ENCODE assay signal across 10 cellular contexts in the genomic region with DNA sequence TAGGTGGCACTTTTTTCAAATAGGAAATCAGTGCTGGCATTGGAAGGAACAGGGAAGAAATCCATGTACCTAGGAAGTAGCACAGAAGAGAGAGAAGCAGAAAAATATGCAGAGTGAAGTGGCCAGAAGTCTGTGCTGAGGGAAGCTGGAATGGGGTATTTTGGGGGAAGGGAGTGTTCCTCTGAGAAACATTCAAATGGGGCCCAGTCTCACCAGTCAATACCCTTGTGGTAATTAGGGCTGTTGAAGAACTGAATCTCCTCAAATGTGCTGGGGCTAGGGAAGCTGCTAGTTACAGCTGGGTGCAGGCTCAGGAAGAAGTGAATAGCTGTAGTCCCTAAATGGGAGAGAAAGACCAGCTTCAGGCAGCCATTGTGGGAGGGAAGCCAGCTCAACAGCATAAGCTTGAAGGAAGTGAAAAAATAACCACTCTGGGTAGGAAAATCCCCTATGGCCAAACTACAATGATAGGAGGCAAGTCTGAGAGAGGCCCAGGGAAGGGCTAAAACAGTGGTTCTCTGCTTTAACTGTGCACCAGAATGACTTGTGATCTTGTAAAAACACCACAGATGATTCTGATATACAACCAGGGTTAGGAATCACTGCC. TPM values are rescaled to one million over a fixed set of nuclear protein-coding genes. Genes with fewer than 3 reads are reported as not detected.
A peak's percentile ranks its signal among the peaks of the same experiment; 100 is the strongest.
DNase-seq lines count a peak whose midpoint lies in the region; ATAC-seq and TF ChIP-seq lines count a peak whose summit lies in the region.
"Had no signal": no experiment of that assay in that cellular context is flagged by ENCODE, and none has a peak within 500 bp of the region (broad histone marks: within the 10 kb centered on the region; RNA-seq: fewer than 3 reads in every experiment).

No MANE protein-coding gene starts in this region.

- POLR2A ChIA-PET in activated CD4-positive, alpha-beta T cell treated with anti-CD3 and anti-CD28 coated beads, Interleukin-2, amount 10 ng/mL, durations not matched to agents 7 days and 5 days (lab: Charles Lee), result no interaction called here
- POLR2A ChIA-PET in HEK293 (lab: Yijun Ruan, JAX), result no interaction called here
- POLR2A ChIA-PET in activated CD8-positive, alpha-beta T cell treated with anti-CD3 and anti-CD28 coated beads for 36 hours (lab: Charles Lee), result interaction anchor here (0.7 to 9.1 kb wide), 3 partner anchors 8 to 674 kb away, joined by 3 to 110 read pairs (median 3); a partner anchor contains a TSS

- H3K4me3 ChIP-seq in HEK293 (ENCODE audit: low read depth, low read length) (no peak overlapping the region), trophoblast cell (ENCODE audit: low read depth, low read length) (no peak overlapping the region), dorsolateral prefrontal cortex (no peak overlapping the region)
- H3K4me3 ChIP-seq: psoas muscle had no signal

- no peaks in the 10 kb centered on the region for H3K27me3 ChIP-seq in trophoblast cell (ENCODE audit: insufficient read depth, low read length)
- no peaks in the 10 kb centered on the region for H3K27me3 ChIP-seq in dorsolateral prefrontal cortex

- no peaks in the 10 kb centered on the region for H3K4me1 ChIP-seq in HEK293 (ENCODE audit: control insufficient read depth, insufficient read depth, low read length)
- no peaks in the 10 kb centered on the region for H3K4me1 ChIP-seq in trophoblast cell (ENCODE audit: control insufficient read depth in 1 of 2, insufficient read depth in 2 of 2, low read length in 2 of 2)
- H3K4me1 ChIP-seq: psoas muscle had no signal

- no peak overlapping the region for H3K9ac ChIP-seq in trophoblast cell (ENCODE audit: low read length)

- H4K91ac ChIP-seq in trophoblast cell (ENCODE audit: low read depth, low read length), result no peak overlapping the region

- no peak for DNase-seq in activated CD4-positive, alpha-beta T cell treated with anti-CD3 and anti-CD28 coated beads, Interleukin-2, amount 10 ng/mL, durations not matched to agents 7 days and 5 days
- no peak for DNase-seq in activated CD4-positive, alpha-beta T cell treated with anti-CD3 and anti-CD28 coated beads, Interleukin-2, amount 50 U/mL, for 48 hours
- peak; percentile 23 for DNase-seq in activated CD8-positive, alpha-beta T cell treated with anti-CD3 and anti-CD28 coated beads for 36 hours
- no peak for DNase-seq in stimulated activated effector memory CD8-positive, alpha-beta T cell treated with anti-CD3 and anti-CD28 coated beads, Interleukin-12 subunit alpha, Interleukin-12 subunit beta, amount 100 ng/mL, for 72 hours (ENCODE audit: low spot score in 2 of 2)
- DNase-seq in trophoblast cell (no peak), dorsolateral prefrontal cortex (no peak)
- DNase-seq: NCI-H146 had no signal

- H3K9me3 ChIP-seq in HEK293 (ENCODE audit: control insufficient read depth, insufficient read depth, low read depth, low read length) (no peaks in the 10 kb centered on the region), trophoblast cell (ENCODE audit: insufficient read depth, low read depth, low read length) (peaks cover 2% of the 10 kb centered on the region)
- H3K9me3 ChIP-seq: psoas muscle had no signal

- H3K36me3 ChIP-seq in HEK293 (ENCODE audit: control insufficient read depth in 2 of 2, insufficient read depth in 1 of 2, low read length in 2 of 2) (peaks cover 26 to 97% of the 10 kb centered on the region in 2 experiments), trophoblast cell (ENCODE audit: control insufficient read depth in 1 of 2, insufficient read depth in 2 of 2, low read length in 2 of 2) (peaks cover 74 to 84% of the 10 kb centered on the region in 2 experiments)

- CTCF ChIA-PET in activated CD4-positive, alpha-beta T cell treated with anti-CD3 and anti-CD28 coated beads, Interleukin-2, amount 10 ng/mL, durations not matched to agents 7 days and 5 days (lab: Charles Lee), result interaction anchor here (0.9 to 3.0 kb wide), 2 partner anchors 17 to 76 kb away, joined by 3 to 10 read pairs; a partner anchor contains a TSS
- CTCF ChIA-PET in HEK293 (lab: Yijun Ruan, JAX), result no interaction called here
- CTCF ChIA-PET in activated CD8-positive, alpha-beta T cell treated with anti-CD3 and anti-CD28 coated beads for 36 hours (lab: Charles Lee), result interaction anchor here (1.1 to 1.4 kb wide), 2 partner anchors 18 to 30 kb away, joined by 4 read pairs; a partner anchor contains a TSS

- H3K14ac ChIP-seq in trophoblast cell (ENCODE audit: low read length), result no peak overlapping the region

- no peaks in the 10 kb centered on the region for H3K79me2 ChIP-seq in trophoblast cell (ENCODE audit: control insufficient read depth, insufficient read depth, low read length, poor library complexity)

- H3K4me3 Mint-ChIP-seq in activated CD4-positive, alpha-beta T cell treated with anti-CD3 and anti-CD28 coated beads, Interleukin-2, amount 10 ng/mL, durations not matched to agents 7 days and 5 days, result no peak overlapping the region
- no peak overlapping the region for H3K4me3 Mint-ChIP-seq in activated CD8-positive, alpha-beta T cell treated with anti-CD3 and anti-CD28 coated beads for 36 hours
- peak overlapping the region; percentile 9 for H3K4me3 Mint-ChIP-seq in stimulated activated effector memory CD8-positive, alpha-beta T cell treated with anti-CD3 and anti-CD28 coated beads, Interleukin-12 subunit alpha, Interleukin-12 subunit beta, amount 100 ng/mL, for 72 hours

- no peak overlapping the region for H2BK120ac ChIP-seq in trophoblast cell (ENCODE audit: insufficient read depth, low read length, poor library complexity)

- H2AK5ac ChIP-seq in trophoblast cell (ENCODE audit: low read length), result no peak overlapping the region

- H3K79me1 ChIP-seq in trophoblast cell (ENCODE audit: low read length), result no peaks in the 10 kb centered on the region

- H2BK5ac ChIP-seq in trophoblast cell (ENCODE audit: low read depth, low read length, poor library complexity), result no peak overlapping the region

- intact Hi-C loops in activated CD8-positive, alpha-beta T cell treated with anti-CD3 and anti-CD28 coated beads for 36 hours (cut with micrococcal nuclease), result no loop called here
- intact Hi-C loops in dorsolateral prefrontal cortex (cut with DNase I), result no loop called here

- no peak overlapping the region for H3K4me2 ChIP-seq in trophoblast cell (ENCODE audit: low read length)

- H4K12ac ChIP-seq in trophoblast cell (ENCODE audit: low read depth, low read length), result no peak overlapping the region

- no peak overlapping the region for H2AFZ ChIP-seq in trophoblast cell (ENCODE audit: insufficient read depth, low read length, poor library complexity)

- H3K23ac ChIP-seq in trophoblast cell (ENCODE audit: low read length), result no peak overlapping the region

- H3K27ac Mint-ChIP-seq in activated CD4-positive, alpha-beta T cell treated with anti-CD3 and anti-CD28 coated beads, Interleukin-2, amount 10 ng/mL, durations not matched to agents 7 days and 5 days, result peak overlapping the region; percentile 47
- peak overlapping the region; percentile 89 for H3K27ac Mint-ChIP-seq in activated CD8-positive, alpha-beta T cell treated with anti-CD3 and anti-CD28 coated beads for 36 hours
- peak overlapping the region; percentile 93 for H3K27ac Mint-ChIP-seq in stimulated activated effector memory CD8-positive, alpha-beta T cell treated with anti-CD3 and anti-CD28 coated beads, Interleukin-12 subunit alpha, Interleukin-12 subunit beta, amount 100 ng/mL, for 72 hours

- H3K9me3 Mint-ChIP-seq in activated CD4-positive, alpha-beta T cell treated with anti-CD3 and anti-CD28 coated beads, Interleukin-2, amount 10 ng/mL, durations not matched to agents 7 days and 5 days, result no peaks in the 10 kb centered on the region
- H3K9me3 Mint-ChIP-seq in activated CD8-positive, alpha-beta T cell treated with anti-CD3 and anti-CD28 coated beads for 36 hours, result no peaks in the 10 kb centered on the region
- no peaks in the 10 kb centered on the region for H3K9me3 Mint-ChIP-seq in stimulated activated effector memory CD8-positive, alpha-beta T cell treated with anti-CD3 and anti-CD28 coated beads, Interleukin-12 subunit alpha, Interleukin-12 subunit beta, amount 100 ng/mL, for 72 hours

- ATAC-seq in activated CD8-positive, alpha-beta T cell treated with anti-CD3 and anti-CD28 coated beads for 36 hours, result peak; percentile 73
- ATAC-seq in stimulated activated effector memory CD8-positive, alpha-beta T cell treated with anti-CD3 and anti-CD28 coated beads, Interleukin-12 subunit alpha, Interleukin-12 subunit beta, amount 100 ng/mL, for 72 hours, result peak; percentile 72
- ATAC-seq in HG02840 (IDR thresholded peaks at IDR 0.05; ENCODE audit: low FRiP score, unreplicated experiment), result no peak
- ATAC-seq: psoas muscle had no signal

- H3K18ac ChIP-seq in trophoblast cell (ENCODE audit: low read length), result no peak overlapping the region

- peaks cover 60% of the 10 kb centered on the region for H3K36me3 Mint-ChIP-seq in activated CD4-positive, alpha-beta T cell treated with anti-CD3 and anti-CD28 coated beads, Interleukin-2, amount 10 ng/mL, durations not matched to agents 7 days and 5 days (ENCODE audit: low read depth)
- H3K36me3 Mint-ChIP-seq in activated CD8-positive, alpha-beta T cell treated with anti-CD3 and anti-CD28 coated beads for 36 hours (ENCODE audit: low read depth), result peaks cover 59% of the 10 kb centered on the region
- peaks cover 99% of the 10 kb centered on the region for H3K36me3 Mint-ChIP-seq in stimulated activated effector memory CD8-positive, alpha-beta T cell treated with anti-CD3 and anti-CD28 coated beads, Interleukin-12 subunit alpha, Interleukin-12 subunit beta, amount 100 ng/mL, for 72 hours

- no peak overlapping the region for H2BK12ac ChIP-seq in trophoblast cell (ENCODE audit: low read length)

- TF ChIP-seq CTCF in HEK293 (tag by site-specific recombination; IDR thresholded peaks at IDR 0.05), result no peak
- no peak for TF ChIP-seq CTCF in activated CD8-positive, alpha-beta T cell treated with anti-CD3 and anti-CD28 coated beads for 36 hours (IDR thresholded peaks at IDR 0.05)
- TF ChIP-seq CTCF in dorsolateral prefrontal cortex (IDR thresholded peaks at IDR 0.05 in 54 of 56, conservative IDR thresholded peaks at IDR 0.05 in 2 of 56; ENCODE audit: low read depth in 1 of 56, partially characterized antibody in 56 of 56), result no peak

- H3K4ac ChIP-seq in trophoblast cell (ENCODE audit: low read depth, low read length), result no peak overlapping the region

- H3K4me1 Mint-ChIP-seq in activated CD4-positive, alpha-beta T cell treated with anti-CD3 and anti-CD28 coated beads, Interleukin-2, amount 10 ng/mL, durations not matched to agents 7 days and 5 days, result peaks cover 37% of the 10 kb centered on the region
- H3K4me1 Mint-ChIP-seq in activated CD8-positive, alpha-beta T cell treated with anti-CD3 and anti-CD28 coated beads for 36 hours (ENCODE audit: low read depth), result peaks cover 43% of the 10 kb centered on the region
- peaks cover 45% of the 10 kb centered on the region for H3K4me1 Mint-ChIP-seq in stimulated activated effector memory CD8-positive, alpha-beta T cell treated with anti-CD3 and anti-CD28 coated beads, Interleukin-12 subunit alpha, Interleukin-12 subunit beta, amount 100 ng/mL, for 72 hours

- no peak overlapping the region for H4K8ac ChIP-seq in trophoblast cell (ENCODE audit: low read depth, low read length)

- H3K27ac ChIP-seq in HEK293 (ENCODE audit: extremely low read depth, low read depth, low read length), result no peak overlapping the region
- no peak overlapping the region for H3K27ac ChIP-seq in trophoblast cell (ENCODE audit: low read depth, low read length)
- peak overlapping the region in 8 of 59 donors; percentile 21 to 46 (median 34) for H3K27ac ChIP-seq in dorsolateral prefrontal cortex
- H3K27ac ChIP-seq: psoas muscle had no signal

- no peaks in the 10 kb centered on the region for H3K27me3 Mint-ChIP-seq in activated CD4-positive, alpha-beta T cell treated with anti-CD3 and anti-CD28 coated beads, Interleukin-2, amount 10 ng/mL, durations not matched to agents 7 days and 5 days
- H3K27me3 Mint-ChIP-seq in activated CD8-positive, alpha-beta T cell treated with anti-CD3 and anti-CD28 coated beads for 36 hours, result no peaks in the 10 kb centered on the region

RNA-seq across cellular contexts. Expression of a gene that starts 7.6 kb away (rescaled TPM):
- 10 to 100 TPM; 53.0 to 61.8 TPM for total RNA-seq in activated CD4-positive, alpha-beta T cell treated with anti-CD3 and anti-CD28 coated beads, Interleukin-2, amount 10 ng/mL, durations not matched to agents 7 days and 5 days
- total RNA-seq in activated CD8-positive, alpha-beta T cell treated with anti-CD3 and anti-CD28 coated beads for 36 hours, result 10 to 100 TPM; 51.1 to 53.5 TPM
- 13.2 and 14.3 TPM in 2 replicates for polyA plus RNA-seq in trophoblast cell (2013)
- 10 to 100 TPM; 22.9 to 57.3 (median 34.5) TPM for total RNA-seq in dorsolateral prefrontal cortex

RNA-seq across cellular contexts. Expression of a gene that starts 18.4 kb away (rescaled TPM):
- total RNA-seq in activated CD4-positive, alpha-beta T cell treated with anti-CD3 and anti-CD28 coated beads, Interleukin-2, amount 10 ng/mL, durations not matched to agents 7 days and 5 days, result 10 to 100 TPM; 79.2 to 87.3 TPM
- 10 to 100 TPM; 30.0 to 41.0 TPM for total RNA-seq in activated CD8-positive, alpha-beta T cell treated with anti-CD3 and anti-CD28 coated beads for 36 hours
- polyA plus RNA-seq in trophoblast cell (2013), result 129 and 133 TPM in 2 replicates
- total RNA-seq in dorsolateral prefrontal cortex, result 100 to 1,000 TPM in 114 of 120 experiments, 10 to 100 TPM in 6; 83.0 to 208 (median 131) TPM

RNA-seq across cellular contexts. Expression of a gene that starts 21.9 kb away (rescaled TPM):
- 10 to 100 TPM; 22.3 to 27.4 TPM for total RNA-seq in activated CD4-positive, alpha-beta T cell treated with anti-CD3 and anti-CD28 coated beads, Interleukin-2, amount 10 ng/mL, durations not matched to agents 7 days and 5 days
- total RNA-seq in activated CD8-positive, alpha-beta T cell treated with anti-CD3 and anti-CD28 coated beads for 36 hours, result 10 to 100 TPM; 28.9 to 33.0 TPM
- polyA plus RNA-seq in trophoblast cell (2013), result 119 and 120 TPM in 2 replicates
- 10 to 100 TPM; 10.3 to 24.7 (median 16.6) TPM for total RNA-seq in dorsolateral prefrontal cortex

RNA-seq across cellular contexts. Expression of a gene that starts 59.6 kb away (rescaled TPM):
- 10 to 100 TPM; 93.1 to 93.2 TPM for total RNA-seq in activated CD4-positive, alpha-beta T cell treated with anti-CD3 and anti-CD28 coated beads, Interleukin-2, amount 10 ng/mL, durations not matched to agents 7 days and 5 days
- total RNA-seq in activated CD8-positive, alpha-beta T cell treated with anti-CD3 and anti-CD28 coated beads for 36 hours, result 10 to 100 TPM; 87.5 to 88.7 TPM
- polyA plus RNA-seq in trophoblast cell (2013), result 62.6 and 66.3 TPM in 2 replicates
- 10 to 100 TPM; 55.3 to 85.9 (median 67.1) TPM for total RNA-seq in dorsolateral prefrontal cortex
